In the genomic region with DNA sequence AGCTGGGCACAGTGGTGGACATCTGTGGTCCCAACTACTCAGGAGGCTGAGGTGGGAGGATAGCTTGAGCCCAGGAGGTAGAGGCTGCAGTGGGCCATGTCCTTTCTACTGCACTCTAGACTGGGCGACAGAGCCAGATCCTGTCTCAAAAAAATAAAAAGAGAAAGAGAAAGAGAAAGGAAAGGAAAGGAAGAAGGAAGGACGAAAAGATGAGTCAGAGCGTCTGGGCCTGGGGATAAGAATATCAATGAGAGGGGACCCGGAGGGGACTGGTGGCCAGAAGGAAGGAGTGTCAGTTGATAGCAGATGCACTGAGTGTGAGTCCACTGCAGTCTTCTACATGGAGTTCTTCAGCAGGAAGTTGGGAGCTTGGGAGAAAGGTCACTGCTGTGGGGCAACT, we compare ENCODE assay signal across 1 cellular context.
TF ChIP-seq lines count a peak whose summit lies in the region.

No MANE protein-coding gene starts in this region.

TF ChIP-seq in K562, 482 proteins besides CTCF, POLR2A, EP300 and RAD21 (continued from another document and continues in another):
- TF ChIP-seq PML (IDR thresholded peaks at IDR 0.05; ENCODE audit: low read length) (0 out of 2 replicates have a peak, but pooled peaks have one; percentile 28), HCFC1 (IDR thresholded peaks at IDR 0.05; ENCODE audit: low read depth, low read length) (peak; percentile 43), ZNF75A (CRISPR knock-in tag; IDR thresholded peaks at IDR 0.05) (no peak), ZNF431 (CRISPR knock-in tag; IDR thresholded peaks at IDR 0.05) (no peak), ZNF197 (CRISPR knock-in tag; IDR thresholded peaks at IDR 0.05; ENCODE audit: low read depth) (no peak), LEF1 (IDR thresholded peaks at IDR 0.05) (0 out of 2 replicates have a peak, but pooled peaks have one; percentile 43), SNIP1 (IDR thresholded peaks at IDR 0.05; ENCODE audit: low read depth) (no peak), ZNF3 (CRISPR knock-in tag; IDR thresholded peaks at IDR 0.05) (no peak), CBFA2T3 (IDR thresholded peaks at IDR 0.05) (peak; percentile 92), SOX6 (IDR thresholded peaks at IDR 0.05) (0 out of 2 replicates have a peak, but pooled peaks have one; percentile 10), ZNF184 (CRISPR knock-in tag; IDR thresholded peaks at IDR 0.05) (no peak), ZNF696 (CRISPR knock-in tag; conservative IDR thresholded peaks at IDR 0.05) (no peak), ZZZ3 (IDR thresholded peaks at IDR 0.05) (no peak), HSF4 (CRISPR knock-in tag; IDR thresholded peaks at IDR 0.05; ENCODE audit: borderline replicate concordance) (no peak), RBM22 (IDR thresholded peaks at IDR 0.05; ENCODE audit: low read depth, low read length, poor library complexity, severe bottlenecking) (no peak), IRF2 (CRISPR knock-in tag; IDR thresholded peaks at IDR 0.05) (peak; percentile 95), STAT5A (IDR thresholded peaks at IDR 0.05; ENCODE audit: borderline replicate concordance, low read length) (0 out of 2 replicates have a peak, but pooled peaks have one; percentile 46), NCOA6 (IDR thresholded peaks at IDR 0.05) (no peak)
- TF ChIP-seq, protein P1, sequence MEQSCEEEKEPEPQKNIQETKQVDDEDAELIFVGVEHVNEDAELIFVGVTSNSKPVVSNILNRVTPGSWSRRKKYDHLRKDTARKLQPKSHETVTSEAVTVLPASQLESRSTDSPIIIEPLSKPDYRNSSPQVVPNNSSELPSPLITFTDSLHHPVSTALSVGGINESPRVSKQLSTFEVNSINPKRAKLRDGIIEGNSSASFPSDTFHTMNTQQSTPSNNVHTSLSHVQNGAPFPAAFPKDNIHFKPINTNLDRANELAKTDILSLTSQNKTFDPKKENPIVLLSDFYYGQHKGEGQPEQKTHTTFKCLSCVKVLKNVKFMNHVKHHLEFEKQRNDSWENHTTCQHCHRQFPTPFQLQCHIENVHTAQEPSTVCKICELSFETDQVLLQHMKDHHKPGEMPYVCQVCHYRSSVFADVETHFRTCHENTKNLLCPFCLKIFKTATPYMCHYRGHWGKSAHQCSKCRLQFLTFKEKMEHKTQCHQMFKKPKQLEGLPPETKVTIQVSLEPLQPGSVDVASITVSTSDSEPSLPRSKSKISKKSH (CRISPR knock-in tag; IDR thresholded peaks at IDR 0.05) = no peak
- TF ChIP-seq, protein P2, sequence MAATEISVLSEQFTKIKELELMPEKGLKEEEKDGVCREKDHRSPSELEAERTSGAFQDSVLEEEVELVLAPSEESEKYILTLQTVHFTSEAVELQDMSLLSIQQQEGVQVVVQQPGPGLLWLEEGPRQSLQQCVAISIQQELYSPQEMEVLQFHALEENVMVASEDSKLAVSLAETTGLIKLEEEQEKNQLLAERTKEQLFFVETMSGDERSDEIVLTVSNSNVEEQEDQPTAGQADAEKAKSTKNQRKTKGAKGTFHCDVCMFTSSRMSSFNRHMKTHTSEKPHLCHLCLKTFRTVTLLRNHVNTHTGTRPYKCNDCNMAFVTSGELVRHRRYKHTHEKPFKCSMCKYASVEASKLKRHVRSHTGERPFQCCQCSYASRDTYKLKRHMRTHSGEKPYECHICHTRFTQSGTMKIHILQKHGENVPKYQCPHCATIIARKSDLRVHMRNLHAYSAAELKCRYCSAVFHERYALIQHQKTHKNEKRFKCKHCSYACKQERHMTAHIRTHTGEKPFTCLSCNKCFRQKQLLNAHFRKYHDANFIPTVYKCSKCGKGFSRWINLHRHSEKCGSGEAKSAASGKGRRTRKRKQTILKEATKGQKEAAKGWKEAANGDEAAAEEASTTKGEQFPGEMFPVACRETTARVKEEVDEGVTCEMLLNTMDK (IDR thresholded peaks at IDR 0.05; ENCODE audit: borderline replicate concordance, insufficient read depth, low read depth, low read length, poor library complexity, severe bottlenecking) = no peak
- TF ChIP-seq, protein P3, sequence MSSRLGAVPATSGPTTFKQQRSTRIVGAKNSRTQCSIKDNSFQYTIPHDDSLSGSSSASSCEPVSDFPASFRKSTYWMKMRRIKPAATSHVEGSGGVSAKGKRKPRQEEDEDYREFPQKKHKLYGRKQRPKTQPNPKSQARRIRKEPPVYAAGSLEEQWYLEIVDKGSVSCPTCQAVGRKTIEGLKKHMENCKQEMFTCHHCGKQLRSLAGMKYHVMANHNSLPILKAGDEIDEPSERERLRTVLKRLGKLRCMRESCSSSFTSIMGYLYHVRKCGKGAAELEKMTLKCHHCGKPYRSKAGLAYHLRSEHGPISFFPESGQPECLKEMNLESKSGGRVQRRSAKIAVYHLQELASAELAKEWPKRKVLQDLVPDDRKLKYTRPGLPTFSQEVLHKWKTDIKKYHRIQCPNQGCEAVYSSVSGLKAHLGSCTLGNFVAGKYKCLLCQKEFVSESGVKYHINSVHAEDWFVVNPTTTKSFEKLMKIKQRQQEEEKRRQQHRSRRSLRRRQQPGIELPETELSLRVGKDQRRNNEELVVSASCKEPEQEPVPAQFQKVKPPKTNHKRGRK (tag; IDR thresholded peaks at IDR 0.05) = no peak
- TF ChIP-seq, protein P4, sequence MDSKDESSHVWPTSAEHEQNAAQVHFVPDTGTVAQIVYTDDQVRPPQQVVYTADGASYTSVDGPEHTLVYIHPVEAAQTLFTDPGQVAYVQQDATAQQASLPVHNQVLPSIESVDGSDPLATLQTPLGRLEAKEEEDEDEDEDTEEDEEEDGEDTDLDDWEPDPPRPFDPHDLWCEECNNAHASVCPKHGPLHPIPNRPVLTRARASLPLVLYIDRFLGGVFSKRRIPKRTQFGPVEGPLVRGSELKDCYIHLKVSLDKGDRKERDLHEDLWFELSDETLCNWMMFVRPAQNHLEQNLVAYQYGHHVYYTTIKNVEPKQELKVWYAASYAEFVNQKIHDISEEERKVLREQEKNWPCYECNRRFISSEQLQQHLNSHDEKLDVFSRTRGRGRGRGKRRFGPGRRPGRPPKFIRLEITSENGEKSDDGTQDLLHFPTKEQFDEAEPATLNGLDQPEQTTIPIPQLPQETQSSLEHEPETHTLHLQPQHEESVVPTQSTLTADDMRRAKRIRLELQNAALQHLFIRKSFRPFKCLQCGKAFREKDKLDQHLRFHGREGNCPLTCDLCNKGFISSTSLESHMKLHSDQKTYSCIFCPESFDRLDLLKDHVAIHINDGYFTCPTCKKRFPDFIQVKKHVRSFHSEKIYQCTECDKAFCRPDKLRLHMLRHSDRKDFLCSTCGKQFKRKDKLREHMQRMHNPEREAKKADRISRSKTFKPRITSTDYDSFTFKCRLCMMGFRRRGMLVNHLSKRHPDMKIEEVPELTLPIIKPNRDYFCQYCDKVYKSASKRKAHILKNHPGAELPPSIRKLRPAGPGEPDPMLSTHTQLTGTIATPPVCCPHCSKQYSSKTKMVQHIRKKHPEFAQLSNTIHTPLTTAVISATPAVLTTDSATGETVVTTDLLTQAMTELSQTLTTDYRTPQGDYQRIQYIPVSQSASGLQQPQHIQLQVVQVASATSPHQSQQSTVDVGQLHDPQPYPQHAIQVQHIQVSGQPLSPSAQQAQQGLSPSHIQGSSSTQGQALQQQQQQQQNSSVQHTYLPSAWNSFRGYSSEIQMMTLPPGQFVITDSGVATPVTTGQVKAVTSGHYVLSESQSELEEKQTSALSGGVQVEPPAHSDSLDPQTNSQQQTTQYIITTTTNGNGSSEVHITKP (IDR thresholded peaks at IDR 0.05; ENCODE audit: partially characterized antibody) = peak; percentile 46
- TF ChIP-seq, protein P5, sequence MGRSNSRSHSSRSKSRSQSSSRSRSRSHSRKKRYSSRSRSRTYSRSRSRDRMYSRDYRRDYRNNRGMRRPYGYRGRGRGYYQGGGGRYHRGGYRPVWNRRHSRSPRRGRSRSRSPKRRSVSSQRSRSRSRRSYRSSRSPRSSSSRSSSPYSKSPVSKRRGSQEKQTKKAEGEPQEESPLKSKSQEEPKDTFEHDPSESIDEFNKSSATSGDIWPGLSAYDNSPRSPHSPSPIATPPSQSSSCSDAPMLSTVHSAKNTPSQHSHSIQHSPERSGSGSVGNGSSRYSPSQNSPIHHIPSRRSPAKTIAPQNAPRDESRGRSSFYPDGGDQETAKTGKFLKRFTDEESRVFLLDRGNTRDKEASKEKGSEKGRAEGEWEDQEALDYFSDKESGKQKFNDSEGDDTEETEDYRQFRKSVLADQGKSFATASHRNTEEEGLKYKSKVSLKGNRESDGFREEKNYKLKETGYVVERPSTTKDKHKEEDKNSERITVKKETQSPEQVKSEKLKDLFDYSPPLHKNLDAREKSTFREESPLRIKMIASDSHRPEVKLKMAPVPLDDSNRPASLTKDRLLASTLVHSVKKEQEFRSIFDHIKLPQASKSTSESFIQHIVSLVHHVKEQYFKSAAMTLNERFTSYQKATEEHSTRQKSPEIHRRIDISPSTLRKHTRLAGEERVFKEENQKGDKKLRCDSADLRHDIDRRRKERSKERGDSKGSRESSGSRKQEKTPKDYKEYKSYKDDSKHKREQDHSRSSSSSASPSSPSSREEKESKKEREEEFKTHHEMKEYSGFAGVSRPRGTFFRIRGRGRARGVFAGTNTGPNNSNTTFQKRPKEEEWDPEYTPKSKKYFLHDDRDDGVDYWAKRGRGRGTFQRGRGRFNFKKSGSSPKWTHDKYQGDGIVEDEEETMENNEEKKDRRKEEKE (IDR thresholded peaks at IDR 0.05; ENCODE audit: borderline replicate concordance in 1 of 2, control insufficient read depth in 1 of 2, low read depth in 2 of 2, low read length in 1 of 2) = no peak
- TF ChIP-seq, protein P6, sequence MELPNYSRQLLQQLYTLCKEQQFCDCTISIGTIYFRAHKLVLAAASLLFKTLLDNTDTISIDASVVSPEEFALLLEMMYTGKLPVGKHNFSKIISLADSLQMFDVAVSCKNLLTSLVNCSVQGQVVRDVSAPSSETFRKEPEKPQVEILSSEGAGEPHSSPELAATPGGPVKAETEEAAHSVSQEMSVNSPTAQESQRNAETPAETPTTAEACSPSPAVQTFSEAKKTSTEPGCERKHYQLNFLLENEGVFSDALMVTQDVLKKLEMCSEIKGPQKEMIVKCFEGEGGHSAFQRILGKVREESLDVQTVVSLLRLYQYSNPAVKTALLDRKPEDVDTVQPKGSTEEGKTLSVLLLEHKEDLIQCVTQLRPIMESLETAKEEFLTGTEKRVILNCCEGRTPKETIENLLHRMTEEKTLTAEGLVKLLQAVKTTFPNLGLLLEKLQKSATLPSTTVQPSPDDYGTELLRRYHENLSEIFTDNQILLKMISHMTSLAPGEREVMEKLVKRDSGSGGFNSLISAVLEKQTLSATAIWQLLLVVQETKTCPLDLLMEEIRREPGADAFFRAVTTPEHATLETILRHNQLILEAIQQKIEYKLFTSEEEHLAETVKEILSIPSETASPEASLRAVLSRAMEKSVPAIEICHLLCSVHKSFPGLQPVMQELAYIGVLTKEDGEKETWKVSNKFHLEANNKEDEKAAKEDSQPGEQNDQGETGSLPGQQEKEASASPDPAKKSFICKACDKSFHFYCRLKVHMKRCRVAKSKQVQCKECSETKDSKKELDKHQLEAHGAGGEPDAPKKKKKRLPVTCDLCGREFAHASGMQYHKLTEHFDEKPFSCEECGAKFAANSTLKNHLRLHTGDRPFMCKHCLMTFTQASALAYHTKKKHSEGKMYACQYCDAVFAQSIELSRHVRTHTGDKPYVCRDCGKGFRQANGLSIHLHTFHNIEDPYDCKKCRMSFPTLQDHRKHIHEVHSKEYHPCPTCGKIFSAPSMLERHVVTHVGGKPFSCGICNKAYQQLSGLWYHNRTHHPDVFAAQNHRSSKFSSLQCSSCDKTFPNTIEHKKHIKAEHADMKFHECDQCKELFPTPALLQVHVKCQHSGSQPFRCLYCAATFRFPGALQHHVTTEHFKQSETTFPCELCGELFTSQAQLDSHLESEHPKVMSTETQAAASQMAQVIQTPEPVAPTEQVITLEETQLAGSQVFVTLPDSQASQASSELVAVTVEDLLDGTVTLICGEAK (IDR thresholded peaks at IDR 0.05) = peak; percentile 69
- TF ChIP-seq, protein P6 (CRISPR knock-in tag; IDR thresholded peaks at IDR 0.05) = no peak
